In the genomic region with DNA sequence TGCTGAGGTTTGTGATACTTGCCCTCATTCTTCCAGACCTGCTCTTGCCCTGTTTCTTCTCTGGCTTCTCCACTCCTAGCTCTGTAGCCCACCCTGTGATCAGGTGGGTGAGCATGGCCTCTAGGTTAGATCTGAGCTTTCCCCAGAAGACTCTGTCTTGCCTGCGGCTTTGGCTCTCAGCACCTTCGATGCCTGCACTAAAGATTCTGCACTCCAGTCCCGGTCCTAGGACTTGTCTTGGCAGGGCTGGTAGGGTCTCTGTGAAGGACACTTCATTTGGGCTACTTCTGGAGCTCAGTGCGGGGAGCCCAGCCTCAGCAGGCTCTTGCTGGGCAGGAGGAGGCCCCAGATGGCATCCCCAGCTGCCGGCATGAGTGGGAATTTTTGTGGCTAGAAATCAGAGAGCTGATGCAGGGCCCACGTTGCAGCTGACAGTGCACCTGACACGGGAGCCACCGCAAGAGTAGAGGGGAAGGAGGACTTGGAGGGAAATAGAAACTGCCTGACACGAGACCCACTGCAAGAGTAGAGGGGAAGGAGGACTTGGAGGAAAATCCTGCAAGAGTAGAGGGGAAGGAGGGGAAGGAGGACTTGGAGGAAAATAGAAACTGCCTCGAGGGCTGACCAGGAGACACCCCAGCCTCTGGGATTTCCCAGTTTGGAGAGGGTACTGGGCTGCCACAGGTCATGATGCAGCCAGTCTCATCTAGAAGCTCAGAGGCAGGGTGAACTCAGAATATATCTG, we compare ENCODE assay signal across 10 cellular contexts.
"Had no signal": no experiment of that assay in that cellular context is flagged by ENCODE, and none has a peak within 500 bp of the region (broad histone marks: within the 10 kb centered on the region; RNA-seq: fewer than 3 reads in every experiment).

No MANE protein-coding gene starts in this region.

- H3K9me3 ChIP-seq: ascending aorta, heart right ventricle, left ventricle myocardium inferior, neutrophil, tibial artery had no signal

- H3K4me3 ChIP-seq: ascending aorta, heart right ventricle, left ventricle myocardium inferior, tibial artery had no signal

- DNase-seq: activated CD4-positive, alpha-beta T cell treated with anti-CD3 and anti-CD28 coated beads, Interleukin-2, amount 50 U/mL, for 4 hours; activated naive CD8-positive, alpha-beta T cell treated with anti-CD3 and anti-CD28 coated beads, Interleukin-2, amount 50 U/mL, for 24 hours; activated T-cell treated with anti-CD3 and anti-CD28 coated beads, Interleukin-2, amount 50 U/mL, for 72 hours; effector CD8-positive, alpha-beta T cell; heart right ventricle; left ventricle myocardium inferior; naive thymus-derived CD4-positive, alpha-beta T cell had no signal

- H3K27me3 ChIP-seq: ascending aorta had no signal

- H3K4me1 ChIP-seq: ascending aorta, heart right ventricle, left ventricle myocardium inferior, tibial artery had no signal

- H3K27ac ChIP-seq: ascending aorta, heart right ventricle, left ventricle myocardium inferior, neutrophil, tibial artery had no signal

- H3K36me3 ChIP-seq: ascending aorta, heart right ventricle, left ventricle myocardium inferior, neutrophil, tibial artery had no signal
